Comparison of ENCODE assay signal across 22 cellular contexts in genomic region chr2:109216332-109216731, GRCh38.
DNase-seq lines count a peak whose midpoint lies in the region; TF ChIP-seq lines count a peak whose summit lies in the region.
"Had no signal": no experiment of that assay in that cellular context is flagged by ENCODE, and none has a peak within 500 bp of the region (broad histone marks: within the 10 kb centered on the region; RNA-seq: fewer than 3 reads in every experiment).

No MANE protein-coding gene starts in this region.

- in situ Hi-C loops in KBM-7 (cut with MboI; ENCODE audit: low pct_unique_long_range_greater_than_20kb, low sequenced_read_pairs): no loop called here

- TF ChIP-seq CTCF in KMS-11 (conservative IDR thresholded peaks at IDR 0.05; ENCODE audit: low read depth, low read length) (no peak), WERI-Rb-1 (IDR thresholded peaks at IDR 0.05; ENCODE audit: low read depth, low read length) (peak; percentile 53; the same call in 1 of the 2 replicates), glutamatergic neuron (IDR thresholded peaks at IDR 0.05; ENCODE audit: partially characterized antibody, unreplicated experiment) (no peak)

- H3K27me3 Mint-ChIP-seq in glutamatergic neuron (ENCODE audit: unreplicated experiment): peaks cover 6% of the 10 kb centered on the region

- no peak overlapping the region for H2BK120ac ChIP-seq in neuronal stem cell (ENCODE audit: low read depth, low read length)

- no peak overlapping the region for H4K91ac ChIP-seq in neuronal stem cell (ENCODE audit: low read depth, low read length, poor library complexity)

- H3K36me3 ChIP-seq in KMS-11 (ENCODE audit: insufficient read depth) (no peaks in the 10 kb centered on the region), WERI-Rb-1 (no peaks in the 10 kb centered on the region), neuronal stem cell (replicated peaks in 1 of 2; ENCODE audit: control insufficient read depth in 2 of 2, insufficient read depth in 2 of 2, low read length in 2 of 2) (no peaks in the 10 kb centered on the region)
- H3K36me3 ChIP-seq: ascending aorta had no signal

- H3K4me3 Mint-ChIP-seq in glutamatergic neuron (ENCODE audit: unreplicated experiment): no peak overlapping the region
- H3K4me3 Mint-ChIP-seq: H9, memory B cell had no signal

- no CpG with 5 or more reads among the region's 6 CpGs for WGBS in neuronal stem cell (ENCODE audit: extremely low coverage in 2 of 2, insufficient read length in 2 of 2, insufficient replicate concordance in 1 of 2), 2 donors

- no peaks in the 10 kb centered on the region for H3K9me3 Mint-ChIP-seq in glutamatergic neuron (ENCODE audit: unreplicated experiment)
- H3K9me3 Mint-ChIP-seq: H9; memory B cell; natural killer cell treated with Interleukin-12 subunit alpha and Interleukin-12 subunit beta and Interleukin-15 and Interleukin-18, amount 100 ng/mL, for 72 hours had no signal

- no peaks in the 10 kb centered on the region for H3K9me3 ChIP-seq in WERI-Rb-1 (ENCODE audit: severe bottlenecking)
- peaks cover 0 to 1% of the 10 kb centered on the region in 2 donors for H3K9me3 ChIP-seq in neuronal stem cell (replicated peaks in 1 of 2; ENCODE audit: control insufficient read depth in 2 of 2, insufficient read depth in 1 of 2, low read depth in 1 of 2, low read length in 2 of 2)
- H3K9me3 ChIP-seq: ascending aorta had no signal

- H3K79me2 ChIP-seq in KMS-11 (ENCODE audit: insufficient read depth, low read depth): no peaks in the 10 kb centered on the region

- H3K23ac ChIP-seq in neuronal stem cell (ENCODE audit: low read depth, low read length, poor library complexity): no peak overlapping the region

- no peaks in the 10 kb centered on the region for H3K79me1 ChIP-seq in neuronal stem cell (ENCODE audit: low read depth, low read length)

- H3K4ac ChIP-seq in neuronal stem cell (ENCODE audit: low read length): no peak overlapping the region

- H4K8ac ChIP-seq in neuronal stem cell (ENCODE audit: low read depth, low read length): no peak overlapping the region

- H3K36me3 Mint-ChIP-seq in glutamatergic neuron (ENCODE audit: unreplicated experiment): no peaks in the 10 kb centered on the region
- H3K36me3 Mint-ChIP-seq: memory B cell had no signal

- H3K14ac ChIP-seq in neuronal stem cell (ENCODE audit: low read length): no peak overlapping the region

- H3K4me2 ChIP-seq in KMS-11: peak overlapping the region; percentile 94; the same call in 1 of the 2 replicates
- no peak overlapping the region for H3K4me2 ChIP-seq in neuronal stem cell (ENCODE audit: insufficient read depth, low read length, poor library complexity, severe bottlenecking)

- H4K20me1 ChIP-seq in KMS-11 (ENCODE audit: insufficient read depth): no peaks in the 10 kb centered on the region

- peaks cover under 1% of the 10 kb centered on the region for H3K4me1 Mint-ChIP-seq in glutamatergic neuron (ENCODE audit: low read depth, unreplicated experiment)

- no peak overlapping the region for H2BK12ac ChIP-seq in neuronal stem cell (ENCODE audit: low read length)

- no peak overlapping the region for H3K18ac ChIP-seq in neuronal stem cell (ENCODE audit: low read length)

- H2BK15ac ChIP-seq in neuronal stem cell (ENCODE audit: low read length): no peak overlapping the region

- H3K9ac ChIP-seq in KMS-11 (no peak overlapping the region), neuronal stem cell (ENCODE audit: low read depth, low read length, poor library complexity) (peak overlapping the region; percentile 12)

- no peak overlapping the region for H2AFZ ChIP-seq in KMS-11 (ENCODE audit: low read depth)
- no peak overlapping the region for H2AFZ ChIP-seq in neuronal stem cell (ENCODE audit: low read length)

- H3K4me1 ChIP-seq in KMS-11 (ENCODE audit: low read depth, poor library complexity, severe bottlenecking): peaks cover 81% of the 10 kb centered on the region
- no peaks in the 10 kb centered on the region for H3K4me1 ChIP-seq in neuronal stem cell (ENCODE audit: control insufficient read depth in 2 of 2, insufficient read depth in 1 of 2, low read depth in 1 of 2, low read length in 2 of 2)

- H2BK5ac ChIP-seq in neuronal stem cell (ENCODE audit: low read length): no peak overlapping the region

- no peak overlapping the region for H2AK5ac ChIP-seq in neuronal stem cell (ENCODE audit: low read depth, low read length)

- H3K27me3 ChIP-seq in KMS-11 (ENCODE audit: insufficient read depth, low read depth) (no peaks in the 10 kb centered on the region), WERI-Rb-1 (ENCODE audit: insufficient read depth, low read depth, severe bottlenecking) (no peaks in the 10 kb centered on the region), neuronal stem cell (ENCODE audit: control insufficient read depth in 3 of 3, insufficient read depth in 3 of 3, low read depth in 1 of 3, low read length in 3 of 3) (no peaks in the 10 kb centered on the region)
- H3K27me3 ChIP-seq: ascending aorta had no signal

- H3K27ac Mint-ChIP-seq in glutamatergic neuron (ENCODE audit: unreplicated experiment): no peak overlapping the region
- H3K27ac Mint-ChIP-seq: memory B cell, progenitor cell of endocrine pancreas had no signal

- H3K27ac ChIP-seq in KMS-11: no peak overlapping the region; the same call in 1 of the 2 replicates
- no peak overlapping the region for H3K27ac ChIP-seq in WERI-Rb-1
- H3K27ac ChIP-seq in neuronal stem cell (replicated peaks; ENCODE audit: low read length): no peak overlapping the region
- H3K27ac ChIP-seq: ascending aorta, skin epidermis had no signal

- H3K4me3 ChIP-seq in KMS-11 (IDR thresholded peaks at IDR 0.05; ENCODE audit: insufficient read depth, low read depth, low read length) (no peak overlapping the region), WERI-Rb-1 (ENCODE audit: low read depth, low read length) (no peak overlapping the region), neuronal stem cell (ENCODE audit: low read length in 2 of 2) (no peak overlapping the region)
- H3K4me3 ChIP-seq: ascending aorta, skin epidermis had no signal

- peak; percentile 49 for DNase-seq in activated CD8-positive, alpha-beta memory T cell treated with anti-CD3 and anti-CD28 coated beads, Interleukin-2, amount 50 U/mL, for 48 hours
- no peak for DNase-seq in activated CD8-positive, alpha-beta memory T cell treated with anti-CD3 and anti-CD28 coated beads for 24 hours
- DNase-seq in WERI-Rb-1 (peak; percentile 73), neuronal stem cell (ENCODE audit: low spot score) (no peak), KBM-7 (no peak), glutamatergic neuron (no peak), hippocampal formation (lab: John Stamatoyannopoulos, UW) (no peak)
- DNase-seq: activated naive CD4-positive, alpha-beta T cell treated with anti-CD3 and anti-CD28 coated beads, Interleukin-2, amount 50 U/mL, for 16 hours; activated T-cell treated with anti-CD3 and anti-CD28 coated beads, Interleukin-2, amount 50 U/mL, for 1 hour; EL; H9; NCI-H1436; NCI-H226; SIG-M5; stimulated activated CD4-positive, alpha-beta T cell treated with anti-CD3 and anti-CD28 coated beads, Interleukin-4, amount 100 ng/mL, for 24 hours; T-helper 2 cell had no signal

Comparison
In these comparisons a context has a peak if more than half of its experiments do, and no peak if none do; other contexts are left out.
1. DNase-seq: peak in activated CD8-positive, alpha-beta memory T cell treated with anti-CD3 and anti-CD28 coated beads, Interleukin-2, amount 50 U/mL, for 48 hours (single experiment) and WERI-Rb-1 (single experiment); none in activated CD8-positive, alpha-beta memory T cell treated with anti-CD3 and anti-CD28 coated beads for 24 hours (single experiment), neuronal stem cell (single experiment), KBM-7 (single experiment), glutamatergic neuron (single experiment) and hippocampal formation (0 of 2).